14 cellular contexts compared by ENCODE assay signal in genomic region chr10:26445411-26446031, GRCh38. TPM values are rescaled to one million over a fixed set of nuclear protein-coding genes. Genes with fewer than 3 reads are reported as not detected.
DNase-seq lines count a peak whose midpoint lies in the region; ATAC-seq and TF ChIP-seq lines count a peak whose summit lies in the region.
"Had no signal": no experiment of that assay in that cellular context is flagged by ENCODE, and none has a peak within 500 bp of the region (broad histone marks: within the 10 kb centered on the region; RNA-seq: fewer than 3 reads in every experiment).

No MANE protein-coding gene starts in this region.

- peaks cover 83% of the 10 kb centered on the region for H3K4me1 Mint-ChIP-seq in activated naive CD4-positive, alpha-beta T cell treated with anti-CD3 and anti-CD28 coated beads, Interleukin-2, amount 10 ng/mL, durations not matched to agents 7 days and 5 days
- H3K4me1 Mint-ChIP-seq: H9 had no signal

- H3K4me1 ChIP-seq in upper lobe of left lung (peaks cover 0 to 6% (median 0%) of the 10 kb centered on the region in 4 donors), left ventricle myocardium inferior (no peaks in the 10 kb centered on the region)
- H3K4me1 ChIP-seq: tibial nerve had no signal

- no peak for TF ChIP-seq POLR2A in upper lobe of left lung (IDR thresholded peaks at IDR 0.05)

- H3K27me3 ChIP-seq in upper lobe of left lung (no peaks in the 10 kb centered on the region), left ventricle myocardium inferior (ENCODE audit: low read depth) (peaks cover 5% of the 10 kb centered on the region)
- H3K27me3 ChIP-seq: tibial nerve had no signal

- no peak overlapping the region for H3K4me3 Mint-ChIP-seq in activated naive CD4-positive, alpha-beta T cell treated with anti-CD3 and anti-CD28 coated beads, Interleukin-2, amount 10 ng/mL, durations not matched to agents 7 days and 5 days
- H3K4me3 Mint-ChIP-seq: H9 had no signal

- intact Hi-C loops in left ventricle myocardium inferior (cut with micrococcal nuclease): no loop called here

- H3K36me3 Mint-ChIP-seq in activated naive CD4-positive, alpha-beta T cell treated with anti-CD3 and anti-CD28 coated beads, Interleukin-2, amount 10 ng/mL, durations not matched to agents 7 days and 5 days: peaks cover 63% of the 10 kb centered on the region

- peak overlapping the region in 3 of 4 donors; percentile 12 to 65 (median 46) for H3K27ac ChIP-seq in upper lobe of left lung
- H3K27ac ChIP-seq in left ventricle myocardium inferior (replicated peaks): no peak overlapping the region

- peak overlapping the region; percentile 31 for H3K27ac Mint-ChIP-seq in activated naive CD4-positive, alpha-beta T cell treated with anti-CD3 and anti-CD28 coated beads, Interleukin-2, amount 10 ng/mL, durations not matched to agents 7 days and 5 days
- H3K27ac Mint-ChIP-seq: H9 had no signal

- 54 to 65% methylated on average over 8 of the region's 8 CpGs for WGBS in upper lobe of left lung, 2 donors

- CTCF ChIA-PET in activated naive CD4-positive, alpha-beta T cell treated with anti-CD3 and anti-CD28 coated beads, Interleukin-2, amount 10 ng/mL, durations not matched to agents 7 days and 5 days (lab: Charles Lee): interaction anchor here (0.6 to 1.4 kb wide), 3 partner anchors 9 to 58 kb away, joined by 3 read pairs; no protein-coding TSS in a partner anchor

- no peak overlapping the region for H3K4me3 ChIP-seq in upper lobe of left lung
- H3K4me3 ChIP-seq in left ventricle myocardium inferior: no peak overlapping the region
- H3K4me3 ChIP-seq: tibial nerve had no signal

- ATAC-seq in upper lobe of left lung (ENCODE audit: low FRiP score in 2 of 2) (peak in 1 of 2 donors; percentile 53), HG03045 (IDR thresholded peaks at IDR 0.05; ENCODE audit: unreplicated experiment) (no peak)
- ATAC-seq: SK-N-SH treated with all-trans-retinoic acid at 6 μM for 48 hours had no signal

- H3K9me3 Mint-ChIP-seq in activated naive CD4-positive, alpha-beta T cell treated with anti-CD3 and anti-CD28 coated beads, Interleukin-2, amount 10 ng/mL, durations not matched to agents 7 days and 5 days: peaks cover 7% of the 10 kb centered on the region
- H3K9me3 Mint-ChIP-seq: H9 had no signal

- no peak for TF ChIP-seq EP300 in upper lobe of left lung (IDR thresholded peaks at IDR 0.05)

- no peak for DNase-seq in activated naive CD4-positive, alpha-beta T cell treated with anti-CD3 and anti-CD28 coated beads, Interleukin-2, amount 10 ng/mL, durations not matched to agents 7 days and 5 days
- no peak for DNase-seq in activated naive CD4-positive, alpha-beta T cell treated with anti-CD3 and anti-CD28 coated beads, Interleukin-2, amount 50 U/mL, for 16 hours
- DNase-seq in RKO (ENCODE audit: low spot score) (peak; percentile 3), fibroblast of gingiva (ENCODE audit: low read depth) (peak; percentile 51), upper lobe of left lung (no peak), left ventricle myocardium inferior (no peak)
- no peak for DNase-seq in effector CD4-positive, alpha-beta T cell
- DNase-seq: AML-193, H9, NCI-H1417, NCI-H82 had no signal

- H3K9me3 ChIP-seq in upper lobe of left lung (no peaks in the 10 kb centered on the region), left ventricle myocardium inferior (replicated peaks) (no peaks in the 10 kb centered on the region)
- H3K9me3 ChIP-seq: tibial nerve had no signal

- no peaks in the 10 kb centered on the region for H3K27me3 Mint-ChIP-seq in activated naive CD4-positive, alpha-beta T cell treated with anti-CD3 and anti-CD28 coated beads, Interleukin-2, amount 10 ng/mL, durations not matched to agents 7 days and 5 days

- H3K36me3 ChIP-seq in upper lobe of left lung (no peaks in the 10 kb centered on the region), left ventricle myocardium inferior (no peaks in the 10 kb centered on the region)
- H3K36me3 ChIP-seq: tibial nerve had no signal

- TF ChIP-seq CTCF in upper lobe of left lung (IDR thresholded peaks at IDR 0.05): peak in 2 of 6 experiments; percentile 13 to 32
- TF ChIP-seq CTCF in left ventricle myocardium inferior (IDR thresholded peaks at IDR 0.05; ENCODE audit: borderline replicate concordance): no peak

RNA-seq across cellular contexts. Expression of gene APBB1IP, which starts 7.4 kb away (rescaled TPM):
- total RNA-seq in upper lobe of left lung (10 to 100 TPM; 15.8 to 45.1 (median 31.3) TPM), left ventricle myocardium inferior (2.6 TPM)
- total RNA-seq: H9 had no signal

Comparison
In these comparisons a context has a peak if more than half of its experiments do, and no peak if none do; other contexts are left out.
1. DNase-seq: peak in RKO (single experiment) and fibroblast of gingiva (single experiment); none in activated naive CD4-positive, alpha-beta T cell treated with anti-CD3 and anti-CD28 coated beads, Interleukin-2, amount 10 ng/mL, durations not matched to agents 7 days and 5 days (single experiment), activated naive CD4-positive, alpha-beta T cell treated with anti-CD3 and anti-CD28 coated beads, Interleukin-2, amount 50 U/mL, for 16 hours (single experiment), upper lobe of left lung (0 of 2), effector CD4-positive, alpha-beta T cell (single experiment) and left ventricle myocardium inferior (single experiment).